1 cellular context compared by ENCODE assay signal in genomic region chr17:48860034-48860433, GRCh38.
TF ChIP-seq lines count a peak whose summit lies in the region.

No MANE protein-coding gene starts in this region.

TF ChIP-seq in SK-N-SH, 30 proteins besides CTCF, POLR2A, EP300 and RAD21:
- TF ChIP-seq USF1 (IDR thresholded peaks at IDR 0.05; ENCODE audit: borderline replicate concordance, low read depth) (no peak), MEF2A (IDR thresholded peaks at IDR 0.05; ENCODE audit: borderline replicate concordance, low read depth) (no peak), SIN3A (IDR thresholded peaks at IDR 0.05; ENCODE audit: borderline replicate concordance, low read depth, low read length) (no peak), RCOR1 (IDR thresholded peaks at IDR 0.05; ENCODE audit: low read length) (no peak)
TF ChIP-seq in SK-N-SH: peak in this region for 0.
